ENCODE assay signal across 26 cellular contexts in the genomic region with DNA sequence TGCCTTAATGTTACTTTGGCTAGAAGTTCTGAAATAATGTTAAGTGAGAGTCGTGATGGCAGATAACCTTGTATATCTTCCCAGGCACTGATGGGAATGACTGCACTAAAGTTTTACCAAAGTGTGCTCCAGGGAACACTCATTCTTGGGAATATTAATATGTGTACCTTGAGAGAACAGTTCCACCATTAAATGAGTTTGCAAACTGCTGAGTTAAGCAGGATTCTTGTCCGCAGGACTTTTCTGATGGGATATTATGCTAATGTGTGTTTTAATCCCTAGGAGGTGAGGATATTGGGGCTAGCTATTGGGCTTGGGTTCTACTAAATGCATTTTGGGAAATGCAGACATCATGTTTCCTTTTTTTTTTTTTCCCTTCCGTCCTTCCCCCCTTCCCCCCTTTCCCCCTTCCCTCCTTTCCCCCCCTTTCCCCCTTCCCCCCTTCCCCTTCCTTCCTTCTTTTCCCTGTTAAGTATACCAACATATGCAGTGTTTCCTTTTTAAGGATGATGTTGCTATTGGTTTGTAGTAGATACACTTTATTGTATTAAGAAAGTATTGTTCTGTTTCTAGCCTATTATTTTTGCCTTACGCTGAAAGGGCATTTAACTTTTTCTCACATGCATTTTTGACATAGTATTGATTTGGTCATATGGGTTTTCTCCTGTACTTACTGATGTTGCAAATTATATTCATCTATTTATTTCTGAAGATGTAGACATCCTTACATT. TPM values are rescaled to one million over a fixed set of nuclear protein-coding genes. Genes with fewer than 3 reads are reported as not detected.
DNase-seq lines count a peak whose midpoint lies in the region; ATAC-seq and TF ChIP-seq lines count a peak whose summit lies in the region.
"Had no signal": no experiment of that assay in that cellular context is flagged by ENCODE, and none has a peak within 500 bp of the region (broad histone marks: within the 10 kb centered on the region; RNA-seq: fewer than 3 reads in every experiment).

No MANE protein-coding gene starts in this region.

- H3K9me3 Mint-ChIP-seq in T-helper 2 cell treated with Interferon-gamma antibody and Interleukin-4, amounts not matched to agents 5 μg/mL and 100 μg/mL, for 36 hours: no peaks in the 10 kb centered on the region
- H3K9me3 Mint-ChIP-seq in HFFc6: no peaks in the 10 kb centered on the region
- no peaks in the 10 kb centered on the region for H3K9me3 Mint-ChIP-seq in endothelial cell (ENCODE audit: unreplicated experiment)
- H3K9me3 Mint-ChIP-seq in neural crest cell: no peaks in the 10 kb centered on the region
- H3K9me3 Mint-ChIP-seq: T-cell had no signal

- TF ChIP-seq CTCF in HFFc6 (IDR thresholded peaks at IDR 0.05) (no peak), endothelial cell (IDR thresholded peaks at IDR 0.05; ENCODE audit: unreplicated experiment) (no peak), neural crest cell (conservative IDR thresholded peaks at IDR 0.05) (no peak)

- H3K27me3 Mint-ChIP-seq in T-helper 2 cell treated with Interferon-gamma antibody and Interleukin-4, amounts not matched to agents 5 μg/mL and 100 μg/mL, for 36 hours (ENCODE audit: low read depth): no peaks in the 10 kb centered on the region
- H3K27me3 Mint-ChIP-seq in HFFc6 (ENCODE audit: insufficient read depth) (no peaks in the 10 kb centered on the region; the same call in 1 of the 2 replicates), endothelial cell (ENCODE audit: unreplicated experiment) (no peaks in the 10 kb centered on the region), neural crest cell (ENCODE audit: low read depth) (peaks cover 2% of the 10 kb centered on the region)
- H3K27me3 Mint-ChIP-seq: T-cell had no signal

- H3K4me3 Mint-ChIP-seq in T-helper 2 cell treated with Interferon-gamma antibody and Interleukin-4, amounts not matched to agents 5 μg/mL and 100 μg/mL, for 36 hours: no peak overlapping the region
- no peak overlapping the region for H3K4me3 Mint-ChIP-seq in HFFc6
- H3K4me3 Mint-ChIP-seq in endothelial cell (ENCODE audit: unreplicated experiment): no peak overlapping the region
- peak overlapping the region; percentile 64 for H3K4me3 Mint-ChIP-seq in neural crest cell
- H3K4me3 Mint-ChIP-seq: endodermal cell, T-cell had no signal

- H3K27ac Mint-ChIP-seq in T-helper 2 cell treated with Interferon-gamma antibody and Interleukin-4, amounts not matched to agents 5 μg/mL and 100 μg/mL, for 36 hours: peak overlapping the region; percentile 12
- H3K27ac Mint-ChIP-seq in HFFc6: peak overlapping the region; percentile 51; the same call in 1 of the 2 replicates
- H3K27ac Mint-ChIP-seq in endothelial cell (ENCODE audit: unreplicated experiment): peak overlapping the region; percentile 53
- H3K27ac Mint-ChIP-seq in neural crest cell (ENCODE audit: unreplicated experiment): no peak overlapping the region
- H3K27ac Mint-ChIP-seq: endodermal cell had no signal

- DNase-seq in T-helper 2 cell treated with Interferon-gamma antibody and Interleukin-4, amounts not matched to agents 5 μg/mL and 100 μg/mL, for 36 hours (ENCODE audit: low spot score): no peak
- no peak for DNase-seq in T-helper 2 cell
- DNase-seq in HFFc6: no peak
- no peak for DNase-seq in endothelial cell (ENCODE audit: low spot score)
- DNase-seq in neural crest cell (ENCODE audit: low read depth, low spot score): no peak
- no peak for DNase-seq in stimulated activated naive CD4-positive, alpha-beta T cell (lab: John Stamatoyannopoulos, UW)
- DNase-seq in stimulated activated CD4-positive, alpha-beta T cell treated with anti-CD3 and anti-CD28 coated beads, Interleukin-15, amount 100 ng/mL, for 24 hours: no peak
- DNase-seq: 8988T; activated CD4-positive, alpha-beta T cell treated with anti-CD3 and anti-CD28 coated beads for 4 hours; activated CD8-positive, alpha-beta memory T cell treated with anti-CD3 and anti-CD28 coated beads, Interleukin-2, amount 50 U/mL, for 4 hours; activated effector memory CD4-positive, alpha-beta T cell treated with Interleukin-2 at 50 U/mL for 16 hours; adrenal gland; AML-193; colonic mucosa; endodermal cell; gastrocnemius medialis; left ventricle myocardium superior; mucosa of descending colon; NCI-H1092 treated with DMSO at 0.1 percent for 48 hours; NCI-H187 treated with DMSO at 0.1 percent for 48 hours; NCI-H69; Peyer's patch; psoas muscle; T-cell; upper lobe of right lung had no signal

- H3K4me1 Mint-ChIP-seq in T-helper 2 cell treated with Interferon-gamma antibody and Interleukin-4, amounts not matched to agents 5 μg/mL and 100 μg/mL, for 36 hours (ENCODE audit: low read depth): peaks cover 15% of the 10 kb centered on the region
- H3K4me1 Mint-ChIP-seq in HFFc6 (ENCODE audit: low read depth) (peaks cover 21% of the 10 kb centered on the region), endothelial cell (ENCODE audit: unreplicated experiment) (peaks cover 22% of the 10 kb centered on the region), neural crest cell (peaks cover 17% of the 10 kb centered on the region)

- ATAC-seq in HG03439 (IDR thresholded peaks at IDR 0.05; ENCODE audit: unreplicated experiment): no peak
- ATAC-seq: gastrocnemius medialis, left ventricle myocardium superior, mucosa of descending colon, psoas muscle, T-cell, upper lobe of right lung had no signal

- peaks cover 12% of the 10 kb centered on the region for H3K36me3 Mint-ChIP-seq in T-helper 2 cell treated with Interferon-gamma antibody and Interleukin-4, amounts not matched to agents 5 μg/mL and 100 μg/mL, for 36 hours (ENCODE audit: low read depth)
- H3K36me3 Mint-ChIP-seq in HFFc6 (ENCODE audit: low read depth) (peaks cover 21% of the 10 kb centered on the region), endothelial cell (ENCODE audit: low read depth, unreplicated experiment) (peaks cover 12% of the 10 kb centered on the region), neural crest cell (ENCODE audit: low read depth) (peaks cover 4% of the 10 kb centered on the region)

RNA-seq across cellular contexts. Expression of a gene that starts 15.5 kb away (rescaled TPM):
- 1 to 10 TPM; 3.1 to 4.0 (median 3.7) TPM for total RNA-seq in HFFc6 (2021; fragmentation: NEBNext Ultra II Directional; extraction: Animal tissue kit (Norgen Biotek cat#: 25700))
- total RNA-seq in endothelial cell (ENCODE audit: unreplicated experiment) (22.9 TPM), neural crest cell (16.1 and 16.9 TPM in 2 replicates)

RNA-seq across cellular contexts. Expression of a gene that starts 38.6 kb away (rescaled TPM):
- total RNA-seq in HFFc6 (2021; fragmentation: NEBNext Ultra II Directional; extraction: Animal tissue kit (Norgen Biotek cat#: 25700)): 1 to 10 TPM in 4 of 6 experiments, under 1 TPM in 2; 0.68 to 1.6 (median 1.1) TPM
- total RNA-seq in endothelial cell (ENCODE audit: unreplicated experiment) (6.4 TPM), neural crest cell (10.8 and 11.7 TPM in 2 replicates)
